17 cellular contexts compared by ENCODE assay signal in the genomic region with DNA sequence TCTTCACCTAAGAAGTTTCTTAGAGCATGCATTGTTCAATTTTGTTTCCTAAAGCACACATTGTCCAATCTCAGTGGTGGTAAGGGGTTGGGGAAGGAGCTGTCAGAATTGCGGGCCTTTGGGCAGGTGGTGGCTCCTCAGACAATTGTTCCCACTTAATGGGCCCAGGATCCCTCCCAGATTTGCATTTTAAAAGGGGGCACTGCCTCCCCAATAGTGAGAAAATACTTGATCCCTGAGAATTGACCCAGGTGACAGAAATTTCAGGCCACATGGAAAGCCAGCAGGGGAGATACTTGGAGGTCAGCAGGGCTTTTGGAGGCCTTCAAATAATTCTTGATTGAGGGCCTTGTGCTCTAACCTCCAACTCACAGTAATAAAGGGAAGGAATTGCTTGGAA.
DNase-seq lines count a peak whose midpoint lies in the region; TF ChIP-seq lines count a peak whose summit lies in the region.
"Had no signal": no experiment of that assay in that cellular context is flagged by ENCODE, and none has a peak within 500 bp of the region (broad histone marks: within the 10 kb centered on the region; RNA-seq: fewer than 3 reads in every experiment).

No MANE protein-coding gene starts in this region.

- H3K18ac ChIP-seq in H9 (ENCODE audit: insufficient read length, low read depth, low read length), result peak overlapping the region; percentile 93

- intact Hi-C loops in transverse colon (cut with DNase I; ENCODE audit: low total_unique reads), result loop anchor here (5.0 kb wide), 1 partner anchor 1286 kb away; no protein-coding TSS in a partner anchor
- intact Hi-C loops in esophagus muscularis mucosa (cut with DNase I), result no loop called here

- H3K4me1 Mint-ChIP-seq in H9 (peaks cover 39 to 46% of the 10 kb centered on the region in 2 experiments), progenitor cell of endocrine pancreas (ENCODE audit: low read depth) (peaks cover 18% of the 10 kb centered on the region)

- no peak overlapping the region for H2AK5ac ChIP-seq in H9 (ENCODE audit: insufficient read length, low read length)

- CTCF ChIA-PET in SK-N-SH (lab: Yijun Ruan, JAX), result no interaction called here

- H2BK15ac ChIP-seq in H9 (ENCODE audit: low read depth, low read length), result no peak overlapping the region

- peak overlapping the region; percentile 47 for H3K56ac ChIP-seq in H9 (ENCODE audit: insufficient read length, low read depth, low read length)

- peak overlapping the region; percentile 100 for H3K27ac ChIP-seq in H9 (ENCODE audit: insufficient read length, low read depth, low read length)
- H3K27ac ChIP-seq in SK-N-SH (ENCODE audit: low read depth in 2 of 2, low read length in 1 of 2), result peak overlapping the region; percentile 28 to 88; a peak in 3 of 4 replicates
- no peak overlapping the region for H3K27ac ChIP-seq in iPS-20b (ENCODE audit: low read length)
- peak overlapping the region in 1 of 4 donors; percentile 32 for H3K27ac ChIP-seq in transverse colon
- H3K27ac ChIP-seq in esophagus muscularis mucosa (replicated peaks in 1 of 4), result no peak overlapping the region

- H3K9me3 ChIP-seq in H9 (ENCODE audit: control insufficient read depth, low read depth, low read length) (no peaks in the 10 kb centered on the region), SK-N-SH (no peaks in the 10 kb centered on the region), iPS-20b (ENCODE audit: insufficient read depth, low read depth, low read length) (no peaks in the 10 kb centered on the region), transverse colon (no peaks in the 10 kb centered on the region), esophagus muscularis mucosa (no peaks in the 10 kb centered on the region)

- H3K79me2 ChIP-seq in H9 (ENCODE audit: insufficient read depth, low read length) (no peaks in the 10 kb centered on the region; the same call in 1 of the 2 replicates), SK-N-SH (ENCODE audit: insufficient read depth) (peaks cover 12% of the 10 kb centered on the region; the same call in 1 of the 2 replicates)

- H4K8ac ChIP-seq in H9 (replicated peaks; ENCODE audit: insufficient read length, low read depth, low read length), result no peak overlapping the region

- no peak for TF ChIP-seq EP300 in SK-N-SH (IDR thresholded peaks at IDR 0.05; ENCODE audit: borderline replicate concordance in 1 of 2, low read depth in 1 of 2, low read length in 1 of 2)
- no peak for TF ChIP-seq EP300 in transverse colon (IDR thresholded peaks at IDR 0.05; ENCODE audit: low read depth)
- TF ChIP-seq EP300 in esophagus muscularis mucosa (IDR thresholded peaks at IDR 0.05), result no peak

- no CpG with 5 or more reads among the region's 1 CpG for WGBS in H9 (ENCODE audit: extremely low coverage, insufficient read length, low lambda C conversion rate)
- WGBS in SK-N-SH (ENCODE audit: low lambda C conversion rate), result 23% methylated on average over 1 of the region's 1 CpG
- 82% methylated on average over 1 of the region's 1 CpG; no CpG with 5 or more reads in 1 of the 2 donors for whole genome bisulfite sequencing in transverse colon (ENCODE audit: low coverage in 1 of 2), 2 donors
- 85% methylated on average over 1 of the region's 1 CpG for WGBS in esophagus muscularis mucosa

- H2BK12ac ChIP-seq in H9 (ENCODE audit: insufficient read length, low read depth, low read length), result peak overlapping the region; percentile 55

- no peaks in the 10 kb centered on the region for H3K23me2 ChIP-seq in H9 (ENCODE audit: insufficient read length, low read depth, low read length, poor library complexity, severe bottlenecking)

- H2BK120ac ChIP-seq in H9 (ENCODE audit: low read depth, low read length, poor library complexity, severe bottlenecking), result peak overlapping the region; percentile 23

- H3K4me2 ChIP-seq in H9 (ENCODE audit: insufficient read depth, insufficient read length, low read length) (peak overlapping the region; percentile 58), SK-N-SH (peak overlapping the region; percentile 67; the same call in 1 of the 2 replicates)

- no peaks in the 10 kb centered on the region for H3K27me3 ChIP-seq in H9 (ENCODE audit: insufficient read depth, low read length)
- no peaks in the 10 kb centered on the region for H3K27me3 ChIP-seq in SK-N-SH (ENCODE audit: insufficient read depth)
- no peaks in the 10 kb centered on the region for H3K27me3 ChIP-seq in iPS-20b (ENCODE audit: insufficient read depth, low read length)
- H3K27me3 ChIP-seq in transverse colon, result no peaks in the 10 kb centered on the region
- no peaks in the 10 kb centered on the region for H3K27me3 ChIP-seq in esophagus muscularis mucosa

- peak overlapping the region; percentile 92 for H2BK5ac ChIP-seq in H9 (ENCODE audit: insufficient read length, low read length)

- H3K9me3 Mint-ChIP-seq in H9 (peaks cover 48 to 66% of the 10 kb centered on the region in 2 experiments), progenitor cell of endocrine pancreas (ENCODE audit: low read depth) (peaks cover 25% of the 10 kb centered on the region)

- H3K9ac ChIP-seq in H9 (ENCODE audit: extremely low read depth, insufficient read length, low read length) (no peak overlapping the region), SK-N-SH (peak overlapping the region; percentile 86), iPS-20b (ENCODE audit: low read depth, low read length) (peak overlapping the region; percentile 72)

- H3K79me1 ChIP-seq in H9 (ENCODE audit: insufficient read depth, low read depth, low read length, poor library complexity, severe bottlenecking), result no peaks in the 10 kb centered on the region

- H4K20me1 ChIP-seq in H9 (ENCODE audit: control insufficient read depth, insufficient read depth, insufficient read length), result no peaks in the 10 kb centered on the region
- H4K20me1 ChIP-seq in SK-N-SH (ENCODE audit: insufficient read depth), result no peaks in the 10 kb centered on the region

- no peak for TF ChIP-seq RAD21 in SK-N-SH (IDR thresholded peaks at IDR 0.05; ENCODE audit: low read length)

- H3F3A ChIP-seq in SK-N-SH (replicated peaks; ENCODE audit: insufficient read depth), result peaks cover 22% of the 10 kb centered on the region

- no peak for TF ChIP-seq CTCF in H9 (conservative IDR thresholded peaks at IDR 0.05)
- no peak for TF ChIP-seq CTCF in SK-N-SH (IDR thresholded peaks at IDR 0.05)
- no peak for TF ChIP-seq CTCF in progenitor cell of endocrine pancreas (IDR thresholded peaks at IDR 0.05; ENCODE audit: unreplicated experiment)
- no peak for TF ChIP-seq CTCF in transverse colon (IDR thresholded peaks at IDR 0.05)
- no peak for TF ChIP-seq CTCF in esophagus muscularis mucosa (IDR thresholded peaks at IDR 0.05)

- H3K27me3 Mint-ChIP-seq in H9 (ENCODE audit: low read depth) (no peaks in the 10 kb centered on the region), progenitor cell of endocrine pancreas (no peaks in the 10 kb centered on the region)
- H3K27me3 Mint-ChIP-seq: activated CD4-positive, alpha-beta T cell treated with anti-CD3 and anti-CD28 coated beads for 36 hours had no signal

- H3K4me3 Mint-ChIP-seq in H9, result peak overlapping the region in 1 of 2 experiments; percentile 39; a peak in 3 of 5 replicates
- no peak overlapping the region for H3K4me3 Mint-ChIP-seq in progenitor cell of endocrine pancreas (ENCODE audit: low read depth)
- H3K4me3 Mint-ChIP-seq: activated CD4-positive, alpha-beta T cell treated with anti-CD3 and anti-CD28 coated beads for 36 hours had no signal

- peak overlapping the region; percentile 70 for H3T11ph ChIP-seq in H9 (ENCODE audit: low read length)

- no peak overlapping the region for H3K23ac ChIP-seq in H9 (ENCODE audit: insufficient read length, low read depth, low read length)

- H3K4ac ChIP-seq in H9 (ENCODE audit: low read depth, low read length), result peak overlapping the region; percentile 67; the same call in 1 of the 2 replicates

- H2AFZ ChIP-seq in H9 (ENCODE audit: low read length), result no peak overlapping the region
- no peak overlapping the region for H2AFZ ChIP-seq in SK-N-SH (ENCODE audit: low read depth)

- in situ Hi-C loops in transverse colon (cut with MboI; ENCODE audit: low pct_ligation_motif_present in 1 of 4, low pct_unique_long_range_greater_than_20kb in 1 of 4, low sequenced_read_pairs in 3 of 4), result no loop called here

- TF ChIP-seq POLR2A in transverse colon (IDR thresholded peaks at IDR 0.05) (no peak), esophagus muscularis mucosa (IDR thresholded peaks at IDR 0.05; ENCODE audit: low read depth) (no peak)

- peak overlapping the region; percentile 93 for H4K5ac ChIP-seq in H9 (ENCODE audit: insufficient read length, low read depth, low read length)

- peaks cover 0 to 4% of the 10 kb centered on the region in 2 experiments for H3K36me3 ChIP-seq in SK-N-SH (replicated peaks in 1 of 2; ENCODE audit: control insufficient read depth in 1 of 2, insufficient read depth in 2 of 2, low read length in 1 of 2)
- H3K36me3 ChIP-seq in iPS-20b (ENCODE audit: insufficient read depth, low read depth, low read length), result no peaks in the 10 kb centered on the region
- no peaks in the 10 kb centered on the region for H3K36me3 ChIP-seq in transverse colon
- no peaks in the 10 kb centered on the region for H3K36me3 ChIP-seq in esophagus muscularis mucosa

- H3K14ac ChIP-seq in H9 (ENCODE audit: insufficient read depth, low read length), result 0 out of 2 replicates have a peak overlapping the region, but pooled peaks have one; percentile 31

- H3K4me1 ChIP-seq in H9 (ENCODE audit: insufficient read depth, low read length), result peaks cover 19% of the 10 kb centered on the region; the same call in 1 of the 2 replicates
- peaks cover 0 to 33% of the 10 kb centered on the region in 2 experiments; a peak in 2 of 4 replicates for H3K4me1 ChIP-seq in SK-N-SH (ENCODE audit: control insufficient read depth in 1 of 2, insufficient read depth in 2 of 2, low read depth in 1 of 2, low read length in 1 of 2)
- peaks cover 32% of the 10 kb centered on the region for H3K4me1 ChIP-seq in iPS-20b (ENCODE audit: insufficient read depth, low read length)
- peaks cover 0 to 9% (median 1%) of the 10 kb centered on the region in 4 donors for H3K4me1 ChIP-seq in transverse colon
- H3K4me1 ChIP-seq in esophagus muscularis mucosa, result peaks cover 0 to 15% (median 11%) of the 10 kb centered on the region in 4 donors

- peaks cover 3 to 4% (median 4%) of the 10 kb centered on the region in 3 experiments; a peak in 4 of 7 replicates for H3K36me3 Mint-ChIP-seq in H9 (ENCODE audit: insufficient read depth in 1 of 3, low read depth in 3 of 3)
- peaks cover 2% of the 10 kb centered on the region for H3K36me3 Mint-ChIP-seq in progenitor cell of endocrine pancreas (ENCODE audit: insufficient read depth)

- DNase-seq in H9 (no peak), SK-N-SH (no peak), progenitor cell of endocrine pancreas (ENCODE audit: low spot score, unreplicated experiment) (no peak), SW 1271 (lab: John Stamatoyannopoulos, UW) (no peak), NCI-H1092 (lab: John Stamatoyannopoulos, UW) (no peak), transverse colon (no peak), esophagus muscularis mucosa (ENCODE audit: extremely low spot score) (no peak)
- DNase-seq: activated CD4-positive, alpha-beta T cell treated with anti-CD3 and anti-CD28 coated beads for 36 hours; activated effector memory CD4-positive, alpha-beta T cell treated with anti-CD3 and anti-CD28 coated beads, Interleukin-2, amount 50 U/mL, for 16 hours; amniotic stem cell; COR-L47; NCI-H1417 treated with DMSO at 0.1 percent for 48 hours; NCI-H2171; posterior cingulate gyrus; stimulated activated CD4-positive, alpha-beta T cell treated with anti-CD3 and anti-CD28 coated beads, Interleukin-4, amount 100 ng/mL, for 4 hours had no signal

- no peaks in the 10 kb centered on the region for H3K9me2 ChIP-seq in SK-N-SH

- H3K4me3 ChIP-seq in SK-N-SH (ENCODE audit: low read depth in 2 of 2, low read length in 1 of 2), result no peak overlapping the region
- peak overlapping the region; percentile 62; the same call in 1 of the 2 replicates for H3K4me3 ChIP-seq in iPS-20b (ENCODE audit: low read length)
- no peak overlapping the region for H3K4me3 ChIP-seq in transverse colon
- H3K4me3 ChIP-seq in esophagus muscularis mucosa, result no peak overlapping the region
- H3K4me3 ChIP-seq: skin epidermis had no signal

- H4K91ac ChIP-seq in H9 (ENCODE audit: insufficient read length, low read depth, low read length), result no peak overlapping the region

- H3K27ac Mint-ChIP-seq in H9 (peak overlapping the region; percentile 98 to 99 (median 98)), progenitor cell of endocrine pancreas (peak overlapping the region; percentile 97)

- POLR2A ChIA-PET in SK-N-SH (lab: Yijun Ruan, JAX), result no interaction called here

- no peak overlapping the region for H2BK20ac ChIP-seq in H9 (ENCODE audit: low read depth, low read length, poor library complexity, severe bottlenecking)

Comparison
In these comparisons a context has a peak if more than half of its experiments do, and no peak if none do; other contexts are left out.
1. H3K27ac ChIP-seq: peak in H9 (single experiment) and SK-N-SH (2 of 2); none in iPS-20b (single experiment) and esophagus muscularis mucosa (0 of 4).